2 cellular contexts compared by ENCODE assay signal in the genomic region with DNA sequence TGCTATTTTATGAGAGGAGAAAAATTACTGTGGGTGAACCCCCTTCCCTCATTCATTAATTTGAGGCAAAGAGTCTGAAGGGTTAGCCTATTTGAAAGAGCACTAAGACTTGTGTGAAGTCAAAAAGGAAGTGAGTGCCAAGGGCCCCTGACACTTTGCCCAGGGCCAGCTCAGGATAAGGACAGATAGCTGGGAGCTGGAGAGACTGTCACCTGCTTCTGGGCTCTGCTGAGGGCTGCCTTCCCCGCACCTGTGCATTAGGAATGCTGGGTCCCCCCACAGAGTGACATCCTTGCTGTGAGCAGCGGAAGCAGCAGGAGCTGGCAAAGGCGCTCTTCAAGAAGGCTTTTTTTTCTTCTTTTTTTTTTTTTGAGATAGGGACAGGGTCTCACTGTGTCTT.
TF ChIP-seq lines count a peak whose summit lies in the region.

No MANE protein-coding gene starts in this region.

TF ChIP-seq in GM23338, 12 proteins besides CTCF, POLR2A, EP300 and RAD21 (continues in another document):
- TF ChIP-seq EZH2phosphoT487 (IDR thresholded peaks at IDR 0.05; ENCODE audit: unreplicated experiment) (no peak), ZNF331 (CRISPR knock-in tag; IDR thresholded peaks at IDR 0.05; ENCODE audit: low read depth) (no peak), CREB1 (CRISPR knock-in tag; IDR thresholded peaks at IDR 0.05; ENCODE audit: low read depth) (no peak), NANOG (IDR thresholded peaks at IDR 0.05; ENCODE audit: borderline replicate concordance) (no peak), JUNB (IDR thresholded peaks at IDR 0.05; ENCODE audit: unreplicated experiment) (no peak), STAT1 (IDR thresholded peaks at IDR 0.05; ENCODE audit: unreplicated experiment) (no peak), ZNF114 (CRISPR knock-in tag; IDR thresholded peaks at IDR 0.05) (no peak)
- TF ChIP-seq, protein P1, sequence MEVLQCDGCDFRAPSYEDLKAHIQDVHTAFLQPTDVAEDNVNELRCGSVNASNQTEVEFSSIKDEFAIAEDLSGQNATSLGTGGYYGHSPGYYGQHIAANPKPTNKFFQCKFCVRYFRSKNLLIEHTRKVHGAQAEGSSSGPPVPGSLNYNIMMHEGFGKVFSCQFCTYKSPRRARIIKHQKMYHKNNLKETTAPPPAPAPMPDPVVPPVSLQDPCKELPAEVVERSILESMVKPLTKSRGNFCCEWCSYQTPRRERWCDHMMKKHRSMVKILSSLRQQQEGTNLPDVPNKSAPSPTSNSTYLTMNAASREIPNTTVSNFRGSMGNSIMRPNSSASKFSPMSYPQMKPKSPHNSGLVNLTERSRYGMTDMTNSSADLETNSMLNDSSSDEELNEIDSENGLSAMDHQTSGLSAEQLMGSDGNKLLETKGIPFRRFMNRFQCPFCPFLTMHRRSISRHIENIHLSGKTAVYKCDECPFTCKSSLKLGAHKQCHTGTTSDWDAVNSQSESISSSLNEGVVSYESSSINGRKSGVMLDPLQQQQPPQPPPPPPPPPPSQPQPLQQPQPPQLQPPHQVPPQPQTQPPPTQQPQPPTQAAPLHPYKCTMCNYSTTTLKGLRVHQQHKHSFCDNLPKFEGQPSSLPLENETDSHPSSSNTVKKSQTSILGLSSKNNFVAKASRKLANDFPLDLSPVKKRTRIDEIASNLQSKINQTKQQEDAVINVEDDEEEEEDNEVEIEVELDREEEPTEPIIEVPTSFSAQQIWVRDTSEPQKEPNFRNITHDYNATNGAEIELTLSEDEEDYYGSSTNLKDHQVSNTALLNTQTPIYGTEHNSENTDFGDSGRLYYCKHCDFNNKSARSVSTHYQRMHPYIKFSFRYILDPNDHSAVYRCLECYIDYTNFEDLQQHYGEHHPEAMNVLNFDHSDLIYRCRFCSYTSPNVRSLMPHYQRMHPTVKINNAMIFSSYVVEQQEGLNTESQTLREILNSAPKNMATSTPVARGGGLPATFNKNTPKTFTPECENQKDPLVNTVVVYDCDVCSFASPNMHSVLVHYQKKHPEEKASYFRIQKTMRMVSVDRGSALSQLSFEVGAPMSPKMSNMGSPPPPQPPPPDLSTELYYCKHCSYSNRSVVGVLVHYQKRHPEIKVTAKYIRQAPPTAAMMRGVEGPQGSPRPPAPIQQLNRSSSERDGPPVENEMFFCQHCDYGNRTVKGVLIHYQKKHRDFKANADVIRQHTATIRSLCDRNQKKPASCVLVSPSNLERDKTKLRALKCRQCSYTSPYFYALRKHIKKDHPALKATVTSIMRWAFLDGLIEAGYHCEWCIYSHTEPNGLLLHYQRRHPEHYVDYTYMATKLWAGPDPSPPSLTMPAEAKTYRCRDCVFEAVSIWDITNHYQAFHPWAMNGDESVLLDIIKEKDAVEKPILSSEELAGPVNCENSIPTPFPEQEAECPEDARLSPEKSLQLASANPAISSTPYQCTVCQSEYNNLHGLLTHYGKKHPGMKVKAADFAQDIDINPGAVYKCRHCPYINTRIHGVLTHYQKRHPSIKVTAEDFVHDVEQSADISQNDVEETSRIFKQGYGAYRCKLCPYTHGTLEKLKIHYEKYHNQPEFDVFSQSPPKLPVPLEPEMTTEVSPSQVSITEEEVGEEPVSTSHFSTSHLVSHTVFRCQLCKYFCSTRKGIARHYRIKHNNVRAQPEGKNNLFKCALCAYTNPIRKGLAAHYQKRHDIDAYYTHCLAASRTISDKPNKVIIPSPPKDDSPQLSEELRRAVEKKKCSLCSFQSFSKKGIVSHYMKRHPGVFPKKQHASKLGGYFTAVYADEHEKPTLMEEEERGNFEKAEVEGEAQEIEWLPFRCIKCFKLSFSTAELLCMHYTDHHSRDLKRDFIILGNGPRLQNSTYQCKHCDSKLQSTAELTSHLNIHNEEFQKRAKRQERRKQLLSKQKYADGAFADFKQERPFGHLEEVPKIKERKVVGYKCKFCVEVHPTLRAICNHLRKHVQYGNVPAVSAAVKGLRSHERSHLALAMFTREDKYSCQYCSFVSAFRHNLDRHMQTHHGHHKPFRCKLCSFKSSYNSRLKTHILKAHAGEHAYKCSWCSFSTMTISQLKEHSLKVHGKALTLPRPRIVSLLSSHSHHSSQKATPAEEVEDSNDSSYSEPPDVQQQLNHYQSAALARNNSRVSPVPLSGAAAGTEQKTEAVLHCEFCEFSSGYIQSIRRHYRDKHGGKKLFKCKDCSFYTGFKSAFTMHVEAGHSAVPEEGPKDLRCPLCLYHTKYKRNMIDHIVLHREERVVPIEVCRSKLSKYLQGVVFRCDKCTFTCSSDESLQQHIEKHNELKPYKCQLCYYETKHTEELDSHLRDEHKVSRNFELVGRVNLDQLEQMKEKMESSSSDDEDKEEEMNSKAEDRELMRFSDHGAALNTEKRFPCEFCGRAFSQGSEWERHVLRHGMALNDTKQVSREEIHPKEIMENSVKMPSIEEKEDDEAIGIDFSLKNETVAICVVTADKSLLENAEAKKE (CRISPR knock-in tag; IDR thresholded peaks at IDR 0.05) = no peak
- TF ChIP-seq, protein P2, sequence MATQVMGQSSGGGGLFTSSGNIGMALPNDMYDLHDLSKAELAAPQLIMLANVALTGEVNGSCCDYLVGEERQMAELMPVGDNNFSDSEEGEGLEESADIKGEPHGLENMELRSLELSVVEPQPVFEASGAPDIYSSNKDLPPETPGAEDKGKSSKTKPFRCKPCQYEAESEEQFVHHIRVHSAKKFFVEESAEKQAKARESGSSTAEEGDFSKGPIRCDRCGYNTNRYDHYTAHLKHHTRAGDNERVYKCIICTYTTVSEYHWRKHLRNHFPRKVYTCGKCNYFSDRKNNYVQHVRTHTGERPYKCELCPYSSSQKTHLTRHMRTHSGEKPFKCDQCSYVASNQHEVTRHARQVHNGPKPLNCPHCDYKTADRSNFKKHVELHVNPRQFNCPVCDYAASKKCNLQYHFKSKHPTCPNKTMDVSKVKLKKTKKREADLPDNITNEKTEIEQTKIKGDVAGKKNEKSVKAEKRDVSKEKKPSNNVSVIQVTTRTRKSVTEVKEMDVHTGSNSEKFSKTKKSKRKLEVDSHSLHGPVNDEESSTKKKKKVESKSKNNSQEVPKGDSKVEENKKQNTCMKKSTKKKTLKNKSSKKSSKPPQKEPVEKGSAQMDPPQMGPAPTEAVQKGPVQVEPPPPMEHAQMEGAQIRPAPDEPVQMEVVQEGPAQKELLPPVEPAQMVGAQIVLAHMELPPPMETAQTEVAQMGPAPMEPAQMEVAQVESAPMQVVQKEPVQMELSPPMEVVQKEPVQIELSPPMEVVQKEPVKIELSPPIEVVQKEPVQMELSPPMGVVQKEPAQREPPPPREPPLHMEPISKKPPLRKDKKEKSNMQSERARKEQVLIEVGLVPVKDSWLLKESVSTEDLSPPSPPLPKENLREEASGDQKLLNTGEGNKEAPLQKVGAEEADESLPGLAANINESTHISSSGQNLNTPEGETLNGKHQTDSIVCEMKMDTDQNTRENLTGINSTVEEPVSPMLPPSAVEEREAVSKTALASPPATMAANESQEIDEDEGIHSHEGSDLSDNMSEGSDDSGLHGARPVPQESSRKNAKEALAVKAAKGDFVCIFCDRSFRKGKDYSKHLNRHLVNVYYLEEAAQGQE (IDR thresholded peaks at IDR 0.05; ENCODE audit: unreplicated experiment) = no peak
- TF ChIP-seq, protein P3, sequence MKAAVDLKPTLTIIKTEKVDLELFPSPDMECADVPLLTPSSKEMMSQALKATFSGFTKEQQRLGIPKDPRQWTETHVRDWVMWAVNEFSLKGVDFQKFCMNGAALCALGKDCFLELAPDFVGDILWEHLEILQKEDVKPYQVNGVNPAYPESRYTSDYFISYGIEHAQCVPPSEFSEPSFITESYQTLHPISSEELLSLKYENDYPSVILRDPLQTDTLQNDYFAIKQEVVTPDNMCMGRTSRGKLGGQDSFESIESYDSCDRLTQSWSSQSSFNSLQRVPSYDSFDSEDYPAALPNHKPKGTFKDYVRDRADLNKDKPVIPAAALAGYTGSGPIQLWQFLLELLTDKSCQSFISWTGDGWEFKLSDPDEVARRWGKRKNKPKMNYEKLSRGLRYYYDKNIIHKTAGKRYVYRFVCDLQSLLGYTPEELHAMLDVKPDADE (IDR thresholded peaks at IDR 0.05) = no peak

TF ChIP-seq in H1, 55 proteins besides CTCF, POLR2A, EP300 and RAD21:
- TF ChIP-seq, protein P4, sequence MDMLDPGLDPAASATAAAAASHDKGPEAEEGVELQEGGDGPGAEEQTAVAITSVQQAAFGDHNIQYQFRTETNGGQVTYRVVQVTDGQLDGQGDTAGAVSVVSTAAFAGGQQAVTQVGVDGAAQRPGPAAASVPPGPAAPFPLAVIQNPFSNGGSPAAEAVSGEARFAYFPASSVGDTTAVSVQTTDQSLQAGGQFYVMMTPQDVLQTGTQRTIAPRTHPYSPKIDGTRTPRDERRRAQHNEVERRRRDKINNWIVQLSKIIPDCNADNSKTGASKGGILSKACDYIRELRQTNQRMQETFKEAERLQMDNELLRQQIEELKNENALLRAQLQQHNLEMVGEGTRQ (IDR thresholded peaks at IDR 0.05; ENCODE audit: low read length) = no peak
- TF ChIP-seq, protein P5, sequence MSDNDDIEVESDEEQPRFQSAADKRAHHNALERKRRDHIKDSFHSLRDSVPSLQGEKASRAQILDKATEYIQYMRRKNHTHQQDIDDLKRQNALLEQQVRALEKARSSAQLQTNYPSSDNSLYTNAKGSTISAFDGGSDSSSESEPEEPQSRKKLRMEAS (IDR thresholded peaks at IDR 0.05) = no peak
- TF ChIP-seq RXRA (IDR thresholded peaks at IDR 0.05; ENCODE audit: insufficient read depth, low read depth, low read length) (no peak), SRF (IDR thresholded peaks at IDR 0.05; ENCODE audit: low read depth, low read length) (no peak), SIX5 (IDR thresholded peaks at IDR 0.05; ENCODE audit: low read depth, low read length) (no peak), RNF2 (IDR thresholded peaks at IDR 0.05; ENCODE audit: borderline replicate concordance, low read depth, low read length, missing control alignments, poor library complexity, severe bottlenecking) (no peak), KDM1A (IDR thresholded peaks at IDR 0.05; ENCODE audit: borderline replicate concordance, low read length) (no peak), JUND (IDR thresholded peaks at IDR 0.05; ENCODE audit: low read length) (no peak), SUZ12 (IDR thresholded peaks at IDR 0.05; ENCODE audit: low read length) (no peak), TBP (IDR thresholded peaks at IDR 0.05; ENCODE audit: low read depth, low read length) (0 out of 2 replicates have a peak, but pooled peaks have one; percentile 43), ZNF274 (IDR thresholded peaks at IDR 0.05; ENCODE audit: borderline replicate concordance, extremely low read depth, low read length) (no peak), TCF12 (IDR thresholded peaks at IDR 0.05; ENCODE audit: low read depth, low read length) (0 out of 2 replicates have a peak, but pooled peaks have one; percentile 43), SAP30 (IDR thresholded peaks at IDR 0.05; ENCODE audit: insufficient read depth, insufficient replicate concordance, low read length) (no peak)
TF ChIP-seq in H1: peak in this region for 2.
